15 cellular contexts compared by ENCODE assay signal in genomic region chr10:17981766-17982380, GRCh38. TPM values are rescaled to one million over a fixed set of nuclear protein-coding genes. Genes with fewer than 3 reads are reported as not detected.
DNase-seq lines count a peak whose midpoint lies in the region; ATAC-seq, FAIRE-seq and TF ChIP-seq lines count a peak whose summit lies in the region.
"Had no signal": no experiment of that assay in that cellular context is flagged by ENCODE, and none has a peak within 500 bp of the region (broad histone marks: within the 10 kb centered on the region; RNA-seq: fewer than 3 reads in every experiment).

No MANE protein-coding gene starts in this region.

- peak overlapping the region; percentile 28 for H3K4me2 ChIP-seq in osteoblast (ENCODE audit: insufficient read depth, low read length)

- H3K9me3 ChIP-seq in osteoblast (ENCODE audit: low read depth, low read length), result no peaks in the 10 kb centered on the region
- H3K9me3 ChIP-seq: right atrium auricular region, upper lobe of left lung had no signal

- H3K4me1 ChIP-seq in osteoblast (ENCODE audit: insufficient read depth, low read length), result peaks cover 42% of the 10 kb centered on the region
- H3K4me1 ChIP-seq: right atrium auricular region, upper lobe of left lung had no signal

- no peaks in the 10 kb centered on the region for H3K27me3 ChIP-seq in osteoblast (ENCODE audit: insufficient read depth, low read length)
- H3K27me3 ChIP-seq: right atrium auricular region, upper lobe of left lung had no signal

- H3K4me3 ChIP-seq in osteoblast (ENCODE audit: insufficient read depth, low read length), result no peak overlapping the region
- H3K4me3 ChIP-seq: right atrium auricular region, upper lobe of left lung had no signal

- no peak for ATAC-seq in HG03439 (IDR thresholded peaks at IDR 0.05; ENCODE audit: unreplicated experiment)

- peak; percentile 92 for FAIRE-seq in RCC 7860 (lab: Jason Lieb, UNC)

- no peaks in the 10 kb centered on the region for H3K79me2 ChIP-seq in osteoblast (ENCODE audit: insufficient read depth, low read length)

- H4K20me1 ChIP-seq in osteoblast (ENCODE audit: insufficient read depth, low read length), result no peaks in the 10 kb centered on the region

- no peaks in the 10 kb centered on the region for H3K36me3 ChIP-seq in osteoblast (ENCODE audit: insufficient read depth, low read length)
- H3K36me3 ChIP-seq: right atrium auricular region, upper lobe of left lung had no signal

- peak; percentile 94 for DNase-seq in ELR (ENCODE audit: low read depth)
- DNase-seq in RCC 7860 (ENCODE audit: low spot score), result peak; percentile 88
- no peak for DNase-seq in epithelial cell of prostate (ENCODE audit: low read depth, low spot score)
- DNase-seq in osteoblast (ENCODE audit: insufficient read length, low spot score, missing footprints), result no peak
- DNase-seq in germinal center (ENCODE audit: low spot score), result no peak
- no peak for DNase-seq in KG1 (lab: John Stamatoyannopoulos, UW)
- DNase-seq in amygdala (lab: John Stamatoyannopoulos, UW), result no peak
- DNase-seq: activated CD8-positive, alpha-beta memory T cell treated with anti-CD3 and anti-CD28 coated beads, Interleukin-2, amount 50 U/mL, for 48 hours; aorta; glutamatergic neuron; NCI-H2029; upper lobe of left lung had no signal

- H3K27ac ChIP-seq in epithelial cell of prostate, result peak overlapping the region; percentile 11
- H3K27ac ChIP-seq in osteoblast (ENCODE audit: low read depth, low read length), result peak overlapping the region; percentile 64
- H3K27ac ChIP-seq: right atrium auricular region, upper lobe of left lung had no signal

- H2AFZ ChIP-seq in osteoblast (ENCODE audit: low read length), result no peak overlapping the region

- no peak for TF ChIP-seq CTCF in osteoblast (IDR thresholded peaks at IDR 0.05; ENCODE audit: extremely low read depth, low read depth, low read length)

RNA-seq across cellular contexts. Expression of gene SLC39A12, which starts 30.2 kb away (rescaled TPM):
- not detected in 2 replicates for total RNA-seq in osteoblast
- total RNA-seq: HT-29, right atrium auricular region had no signal

Comparison
In these comparisons a context has a peak if more than half of its experiments do, and no peak if none do; other contexts are left out.
1. DNase-seq: peak in ELR (single experiment) and RCC 7860 (single experiment); none in epithelial cell of prostate (single experiment), osteoblast (single experiment), germinal center (single experiment), KG1 (single experiment) and amygdala (0 of 56).